Comparison of ENCODE assay signal across 18 cellular contexts in genomic region chr20:6663104-6663503, GRCh38.
A peak's percentile ranks its signal among the peaks of the same experiment; 100 is the strongest.
DNase-seq lines count a peak whose midpoint lies in the region; ATAC-seq, FAIRE-seq and TF ChIP-seq lines count a peak whose summit lies in the region.
"Had no signal": no experiment of that assay in that cellular context is flagged by ENCODE, and none has a peak within 500 bp of the region (broad histone marks: within the 10 kb centered on the region; RNA-seq: fewer than 3 reads in every experiment).

No MANE protein-coding gene starts in this region.

- H4K8ac ChIP-seq in H1 (ENCODE audit: extremely low read depth, insufficient read depth, low read length) = no peak overlapping the region

- no peak overlapping the region for H3K56ac ChIP-seq in H1 (replicated peaks; ENCODE audit: insufficient read length, low read depth, low read length)

- no peak overlapping the region for H2BK120ac ChIP-seq in H1 (replicated peaks; ENCODE audit: low read depth, low read length)

- no peak overlapping the region for H3K4ac ChIP-seq in H1 (replicated peaks; ENCODE audit: insufficient read length, low read depth, low read length)

- ATAC-seq in GM19438 (IDR thresholded peaks at IDR 0.05; ENCODE audit: low read depth, unreplicated experiment) = peak; percentile 64
- ATAC-seq in HG03442 (IDR thresholded peaks at IDR 0.05; ENCODE audit: unreplicated experiment) = peak; percentile 34
- ATAC-seq in GM19351 (IDR thresholded peaks at IDR 0.05; ENCODE audit: unreplicated experiment) = no peak
- ATAC-seq in HG02763 (IDR thresholded peaks at IDR 0.05; ENCODE audit: unreplicated experiment) = no peak
- ATAC-seq: HCT116, right cardiac atrium had no signal

- no peaks in the 10 kb centered on the region for H3K79me2 ChIP-seq in H1 (ENCODE audit: control insufficient read depth in 1 of 2, insufficient read depth in 2 of 2, low read length in 2 of 2)

- no peak overlapping the region for H3K18ac ChIP-seq in H1 (ENCODE audit: extremely low read depth, low read length)

- no peaks in the 10 kb centered on the region for H3K9me3 ChIP-seq in H1 (ENCODE audit: insufficient read depth in 2 of 2, low read depth in 1 of 2, low read length in 1 of 2)

- peaks cover 27% of the 10 kb centered on the region for H3K4me1 Mint-ChIP-seq in osteocyte (ENCODE audit: unreplicated experiment)
- H3K4me1 Mint-ChIP-seq: activated naive CD8-positive, alpha-beta T cell treated with anti-CD3 and anti-CD28 coated beads, Interleukin-2, amount 10 ng/mL, durations not matched to agents 7 days and 5 days; central memory CD8-positive, alpha-beta T cell had no signal

- peak; percentile 48 for FAIRE-seq in H1 (lab: Jason Lieb, UNC)

- TF ChIP-seq CTCF in H1 (IDR thresholded peaks at IDR 0.05; ENCODE audit: control extremely low read depth in 1 of 3, insufficient read depth in 1 of 3, low read depth in 1 of 3, low read length in 3 of 3) (no peak), osteocyte (IDR thresholded peaks at IDR 0.05) (no peak)

- DNase-seq in H1 (ENCODE audit: low read depth in 1 of 2, low spot score in 2 of 2) (no peak), pulmonary artery endothelial cell (ENCODE audit: low read depth, low spot score) (peak; percentile 26), middle frontal gyrus (ENCODE audit: extremely low spot score, low spot score) (no peak), osteocyte (ENCODE audit: extremely low spot score, unreplicated experiment) (no peak)
- DNase-seq: activated naive CD8-positive, alpha-beta T cell treated with anti-CD3 and anti-CD28 coated beads, Interleukin-2, amount 10 ng/mL, durations not matched to agents 7 days and 5 days; DMS79 treated with DMSO at 0.1 percent for 48 hours; NCI-H1092; NCI-H2227 treated with DMSO at 0.1 percent for 48 hours; right cardiac atrium; stimulated activated naive CD4-positive, alpha-beta T cell; WERI-Rb-1 had no signal

- no peak overlapping the region for H3K14ac ChIP-seq in H1 (ENCODE audit: insufficient read length)

- POLR2A ChIA-PET in H1 (lab: Charles Lee; ENCODE audit: partially characterized antibody) = no interaction called here

- H4K20me1 ChIP-seq in H1 (replicated peaks in 1 of 2; ENCODE audit: control insufficient read depth in 1 of 2, insufficient read depth in 2 of 2, low read length in 2 of 2) = no peaks in the 10 kb centered on the region

- H3K9me3 Mint-ChIP-seq in osteocyte (ENCODE audit: unreplicated experiment) = peaks cover 3% of the 10 kb centered on the region

- 0 out of 7 replicates have a peak, but pooled peaks cover 0 to 5% (median 0%) of the 10 kb centered on the region in 4 experiments for H3K4me1 ChIP-seq in H1 (replicated peaks in 1 of 4; ENCODE audit: control insufficient read depth in 3 of 4, insufficient read depth in 4 of 4, low read length in 3 of 4)

- H3K4me3 ChIP-seq in H1 (ENCODE audit: extremely low read depth in 1 of 4, insufficient read depth in 2 of 4, low read depth in 3 of 4, low read length in 4 of 4) = no peak overlapping the region

- H3K4me2 ChIP-seq in H1 (ENCODE audit: insufficient read depth in 1 of 2, low read depth in 2 of 2, low read length in 2 of 2) = peak overlapping the region in 1 of 2 experiments; percentile 8; a peak in 1 of 4 replicates

- no peak overlapping the region for H2BK20ac ChIP-seq in H1 (ENCODE audit: low read length)

- no peak overlapping the region for H3K9ac ChIP-seq in H1 (replicated peaks in 1 of 4; ENCODE audit: extremely low read depth in 1 of 4, low read depth in 3 of 4, low read length in 3 of 4)

- H3K4me3 Mint-ChIP-seq in osteocyte (ENCODE audit: unreplicated experiment) = no peak overlapping the region
- H3K4me3 Mint-ChIP-seq: activated naive CD8-positive, alpha-beta T cell treated with anti-CD3 and anti-CD28 coated beads, Interleukin-2, amount 10 ng/mL, durations not matched to agents 7 days and 5 days; central memory CD8-positive, alpha-beta T cell; neural crest cell had no signal

- no peaks in the 10 kb centered on the region for H3K79me1 ChIP-seq in H1 (ENCODE audit: low read depth, low read length)

- H3K27me3 Mint-ChIP-seq in osteocyte (ENCODE audit: unreplicated experiment) = no peaks in the 10 kb centered on the region
- H3K27me3 Mint-ChIP-seq: activated naive CD8-positive, alpha-beta T cell treated with anti-CD3 and anti-CD28 coated beads, Interleukin-2, amount 10 ng/mL, durations not matched to agents 7 days and 5 days; central memory CD8-positive, alpha-beta T cell had no signal

- H4K91ac ChIP-seq in H1 (replicated peaks; ENCODE audit: insufficient read length, low read length) = no peak overlapping the region

- no peak overlapping the region for H3K27ac ChIP-seq in H1 (ENCODE audit: low read depth, low read length)
- H3K27ac ChIP-seq: WERI-Rb-1 had no signal

- no peak for TF ChIP-seq EP300 in H1 (IDR thresholded peaks at IDR 0.05; ENCODE audit: borderline replicate concordance in 1 of 2, low read depth in 2 of 2, low read length in 2 of 2)

- no peak overlapping the region for H2BK15ac ChIP-seq in H1 (ENCODE audit: low read length)

- no peak overlapping the region for H3K27ac Mint-ChIP-seq in osteocyte (ENCODE audit: unreplicated experiment)
- H3K27ac Mint-ChIP-seq: activated naive CD8-positive, alpha-beta T cell treated with anti-CD3 and anti-CD28 coated beads, Interleukin-2, amount 10 ng/mL, durations not matched to agents 7 days and 5 days had no signal

- H3K36me3 ChIP-seq in H1 (ENCODE audit: control insufficient read depth in 2 of 4, insufficient read depth in 4 of 4, low read length in 3 of 4) = no peaks in the 10 kb centered on the region
- H3K36me3 ChIP-seq: WERI-Rb-1 had no signal

- H3K36me3 Mint-ChIP-seq in osteocyte (ENCODE audit: unreplicated experiment) = no peaks in the 10 kb centered on the region
- H3K36me3 Mint-ChIP-seq: activated naive CD8-positive, alpha-beta T cell treated with anti-CD3 and anti-CD28 coated beads, Interleukin-2, amount 10 ng/mL, durations not matched to agents 7 days and 5 days had no signal

- no peak overlapping the region for H4K5ac ChIP-seq in H1 (ENCODE audit: insufficient read length, low read depth, low read length)

- no peak overlapping the region for H2AFZ ChIP-seq in H1 (ENCODE audit: low read length)

- H2AK5ac ChIP-seq in H1 (ENCODE audit: low read depth, low read length) = no peak overlapping the region

- TF ChIP-seq POLR2A in H1 (IDR thresholded peaks at IDR 0.05; ENCODE audit: control extremely low read depth in 1 of 2, low read depth in 2 of 2, low read length in 2 of 2) = no peak

- CTCF ChIA-PET in H1 (lab: Charles Lee; ENCODE audit: partially characterized antibody) = interaction anchor here (1.0 to 3.7 kb wide), 2 partner anchors 26 to 103 kb away, joined by 4 to 12 read pairs; no protein-coding TSS in a partner anchor

- WGBS in H1 (ENCODE audit: extremely low coverage in 1 of 2, insufficient coverage in 1 of 2, insufficient read length in 1 of 2, insufficient replicate concordance in 2 of 2, low coverage in 1 of 2, low lambda C conversion rate in 2 of 2, missing lambda C conversion rate in 1 of 2), 2 experiments = 91% methylated on average over 1 of the region's 1 CpG; no CpG with 5 or more reads in 1 of the 2 experiments

- H3K23me2 ChIP-seq in H1 (ENCODE audit: low read depth, low read length) = no peaks in the 10 kb centered on the region; the same call in 1 of the 2 replicates

- H2BK12ac ChIP-seq in H1 (ENCODE audit: low read depth, low read length) = no peak overlapping the region

- no peak overlapping the region for H2BK5ac ChIP-seq in H1 (ENCODE audit: low read depth, low read length)

- TF ChIP-seq RAD21 in H1 (IDR thresholded peaks at IDR 0.05 in 1 of 2, conservative IDR thresholded peaks at IDR 0.05 in 1 of 2; ENCODE audit: low read depth in 2 of 2, low read length in 2 of 2) = no peak

- H3K27me3 ChIP-seq in H1 (replicated peaks in 1 of 4; ENCODE audit: control insufficient read depth in 3 of 4, extremely low read depth in 1 of 4, insufficient read depth in 3 of 4, low read length in 3 of 4) = no peaks in the 10 kb centered on the region

- no peak overlapping the region for H3K23ac ChIP-seq in H1 (ENCODE audit: insufficient read length)

Comparison
In these comparisons a context has a peak if more than half of its experiments do, and no peak if none do; other contexts are left out.
1. ATAC-seq: peak in GM19438 (single experiment) and HG03442 (single experiment); none in GM19351 (single experiment) and HG02763 (single experiment).